In genomic region chr7:107560898-107561516, GRCh38 we compare ENCODE assay signal across 8 cellular contexts. TPM values are rescaled to one million over a fixed set of nuclear protein-coding genes. Genes with fewer than 3 reads are reported as not detected.
DNase-seq lines count a peak whose midpoint lies in the region; ATAC-seq and TF ChIP-seq lines count a peak whose summit lies in the region.
"Had no signal": no experiment of that assay in that cellular context is flagged by ENCODE, and none has a peak within 500 bp of the region (broad histone marks: within the 10 kb centered on the region; RNA-seq: fewer than 3 reads in every experiment).

No MANE protein-coding gene starts in this region.

- POLR2A ChIA-PET in OCI-LY7 (lab: Charles Lee) = interaction anchor here (0.7 to 1.3 kb wide), 2 partner anchors 10 to 18 kb away, joined by 3 read pairs; no protein-coding TSS in a partner anchor

- H3K9me3 ChIP-seq in OCI-LY7 (ENCODE audit: low read length) (no peaks in the 10 kb centered on the region), neural progenitor cell (ENCODE audit: low read depth) (no peaks in the 10 kb centered on the region)
- H3K9me3 ChIP-seq: neutrophil had no signal

- peaks cover 59% of the 10 kb centered on the region for H3K79me2 ChIP-seq in OCI-LY7 (ENCODE audit: insufficient read depth, low read depth, low read length)
- H3K79me2 ChIP-seq in neural progenitor cell (ENCODE audit: low read depth) = peaks cover 73% of the 10 kb centered on the region

- H3K36me3 ChIP-seq in OCI-LY7 (ENCODE audit: insufficient read depth, low read length) (peaks cover 23% of the 10 kb centered on the region), neural progenitor cell (no peaks in the 10 kb centered on the region)

- H3K27ac ChIP-seq in OCI-LY7 (ENCODE audit: low read depth, low read length, poor library complexity, severe bottlenecking) = peak overlapping the region; percentile 63
- no peak overlapping the region for H3K27ac ChIP-seq in neural progenitor cell
- H3K27ac ChIP-seq: neutrophil had no signal

- H3K27ac Mint-ChIP-seq in brain = peak overlapping the region in 3 of 5 experiments; percentile 19 to 48 (median 20)
- no peak overlapping the region for H3K27ac Mint-ChIP-seq in neural progenitor cell

- H3F3A ChIP-seq in neural progenitor cell (ENCODE audit: low read depth) = no peaks in the 10 kb centered on the region

- H4K20me1 ChIP-seq in OCI-LY7 (ENCODE audit: insufficient read depth, low read length) (peaks cover 7% of the 10 kb centered on the region; the same call in 1 of the 2 replicates), neural progenitor cell (ENCODE audit: low read depth) (peaks cover 3% of the 10 kb centered on the region)

- intact Hi-C loops in OCI-LY7 (cut with micrococcal nuclease; ENCODE audit: unreplicated experiment) = loop anchor here (5.0 kb wide), 1 partner anchor 694 kb away; the partner anchor contains the start of gene PIK3CG

- no TSS peak for BruUV-seq in OCI-LY7 (replicated peaks; lab: Mats Ljungman, UMichigan)

- TF ChIP-seq CTCF in OCI-LY7 (conservative IDR thresholded peaks at IDR 0.05; ENCODE audit: low read length) = 0 out of 2 replicates have a peak, but pooled peaks have one; percentile 15
- TF ChIP-seq CTCF in brain (conservative IDR thresholded peaks at IDR 0.05) = no peak
- no peak for TF ChIP-seq CTCF in neural progenitor cell (IDR thresholded peaks at IDR 0.05)

- H3K27me3 Mint-ChIP-seq in brain (no peaks in the 10 kb centered on the region), neural progenitor cell (ENCODE audit: insufficient read depth, low read depth) (no peaks in the 10 kb centered on the region)

- no peaks in the 10 kb centered on the region for H3K27me3 ChIP-seq in neural progenitor cell
- H3K27me3 ChIP-seq: neutrophil had no signal

- CTCF ChIA-PET in OCI-LY7 (lab: Charles Lee; ENCODE audit: unreplicated experiment) = no interaction called here

- no peak overlapping the region for H2AFZ ChIP-seq in OCI-LY7 (ENCODE audit: low read length)
- H2AFZ ChIP-seq in neural progenitor cell (replicated peaks) = no peak overlapping the region

- peak overlapping the region; percentile 86 for H3K4me2 ChIP-seq in OCI-LY7 (ENCODE audit: low read length)
- no peak overlapping the region for H3K4me2 ChIP-seq in neural progenitor cell

- H3K9me2 ChIP-seq in OCI-LY7 (ENCODE audit: insufficient read depth, low read length) = no peaks in the 10 kb centered on the region

- peak; percentile 19 for DNase-seq in GM03348 (ENCODE audit: low spot score)
- DNase-seq in OCI-LY7 (ENCODE audit: low spot score) = peak; percentile 70
- no peak for DNase-seq in neural progenitor cell (ENCODE audit: low spot score)
- no peak for DNase-seq in OCI-M2 (lab: John Stamatoyannopoulos, UW; ENCODE audit: unreplicated experiment)
- no peak for DNase-seq in germinal center (ENCODE audit: low spot score)

- no peak overlapping the region for H3K9ac ChIP-seq in neural progenitor cell

- H3K9me3 Mint-ChIP-seq in brain (no peaks in the 10 kb centered on the region), neural progenitor cell (no peaks in the 10 kb centered on the region)

- H3K4me3 Mint-ChIP-seq in brain = peak overlapping the region; percentile 84 to 95 (median 86)
- H3K4me3 Mint-ChIP-seq in neural progenitor cell = peak overlapping the region; percentile 36

- peaks cover 21% of the 10 kb centered on the region for H3K36me3 Mint-ChIP-seq in brain
- peaks cover 4% of the 10 kb centered on the region for H3K36me3 Mint-ChIP-seq in neural progenitor cell

- peaks cover 65% of the 10 kb centered on the region for H3K4me1 Mint-ChIP-seq in brain
- H3K4me1 Mint-ChIP-seq in neural progenitor cell = peaks cover 31% of the 10 kb centered on the region

- no peak for ATAC-seq in GM21390 (IDR thresholded peaks at IDR 0.05; ENCODE audit: unreplicated experiment)

- peak overlapping the region; percentile 59 for H3K4me3 ChIP-seq in OCI-LY7 (ENCODE audit: low read depth, low read length, poor library complexity, severe bottlenecking)
- H3K4me3 ChIP-seq in neural progenitor cell = no peak overlapping the region

- H3K4me1 ChIP-seq in OCI-LY7 (ENCODE audit: insufficient read depth, low read length, poor library complexity, severe bottlenecking) (peaks cover 51% of the 10 kb centered on the region), neural progenitor cell (peaks cover 16% of the 10 kb centered on the region)

RNA-seq across cellular contexts. Expression of gene COG5, which starts 2.7 kb away (rescaled TPM):
- 59.0 and 60.2 TPM in 2 replicates for total RNA-seq in OCI-LY7 (2014; rRNA removed; shearing (Covaris generic))
- total RNA-seq in OCI-LY7 (2022) (40.1 and 40.9 TPM in 2 replicates), neural progenitor cell (ENCODE audit: low replicate concordance) (33.3 and 90.5 TPM in 2 replicates)
- polyA plus RNA-seq in brain (ENCODE audit: insufficient read depth, low read depth, low replicate concordance) = 13.3 TPM

RNA-seq across cellular contexts. Expression of gene DUS4L, which starts 2.8 kb away (rescaled TPM):
- 14.9 and 16.9 TPM in 2 replicates for total RNA-seq in OCI-LY7 (2014; rRNA removed; shearing (Covaris generic))
- total RNA-seq in OCI-LY7 (2022) (23.0 and 26.9 TPM in 2 replicates), neural progenitor cell (ENCODE audit: low replicate concordance) (21.8 and 24.4 TPM in 2 replicates)
- 2.6 TPM for polyA plus RNA-seq in brain (ENCODE audit: insufficient read depth, low read depth, low replicate concordance)

RNA-seq across cellular contexts. Expression of gene BCAP29, which starts 19.0 kb away (rescaled TPM):
- total RNA-seq in OCI-LY7 (2014; rRNA removed; shearing (Covaris generic)) = 18.7 and 26.5 TPM in 2 replicates
- 26.3 and 29.2 TPM in 2 replicates for total RNA-seq in OCI-LY7 (2022)
- 15.2 TPM for polyA plus RNA-seq in brain (ENCODE audit: insufficient read depth, low read depth, low replicate concordance)
- 52.6 and 103 TPM in 2 replicates for total RNA-seq in neural progenitor cell (ENCODE audit: low replicate concordance)

Comparison
In these comparisons a context has a peak if more than half of its experiments do, and no peak if none do; other contexts are left out.
1. DNase-seq: peak in GM03348 (single experiment) and OCI-LY7 (single experiment); none in neural progenitor cell (single experiment), OCI-M2 (single experiment) and germinal center (single experiment).